Comparison of ENCODE assay signal across 9 cellular contexts in genomic region chr6:15399651-15400470, GRCh38.
DNase-seq lines count a peak whose midpoint lies in the region; ATAC-seq and TF ChIP-seq lines count a peak whose summit lies in the region.
"Had no signal": no experiment of that assay in that cellular context is flagged by ENCODE, and none has a peak within 500 bp of the region (broad histone marks: within the 10 kb centered on the region; RNA-seq: fewer than 3 reads in every experiment).

No MANE protein-coding gene starts in this region.

- ATAC-seq in stimulated activated naive CD8-positive, alpha-beta T cell treated with anti-CD3 and anti-CD28 coated beads, Interleukin-15, Interleukin-2, amounts not matched to agents 100 U/mL and 50 U/mL, for 24 hours = no peak

- intact Hi-C loops in OCI-LY7 (cut with micrococcal nuclease; ENCODE audit: unreplicated experiment) = no loop called here

- no peak overlapping the region for H2AFZ ChIP-seq in OCI-LY7 (ENCODE audit: low read length)

- H3K36me3 Mint-ChIP-seq in stimulated activated naive CD8-positive, alpha-beta T cell treated with anti-CD3 and anti-CD28 coated beads, Interleukin-15, Interleukin-2, amounts not matched to agents 100 ng/mL and 50 ng/mL, for 24 hours (ENCODE audit: low read depth) = peaks cover 4% of the 10 kb centered on the region
- no peaks in the 10 kb centered on the region for H3K36me3 Mint-ChIP-seq in endodermal cell (ENCODE audit: low read depth)

- peak overlapping the region; percentile 71 for H3K27ac Mint-ChIP-seq in stimulated activated naive CD8-positive, alpha-beta T cell treated with anti-CD3 and anti-CD28 coated beads, Interleukin-15, Interleukin-2, amounts not matched to agents 100 ng/mL and 50 ng/mL, for 24 hours
- H3K27ac Mint-ChIP-seq in endodermal cell = peak overlapping the region; percentile 80

- H3K4me3 ChIP-seq in endodermal cell (ENCODE audit: low read length) (peak overlapping the region; percentile 0), OCI-LY7 (ENCODE audit: low read depth, low read length, poor library complexity, severe bottlenecking) (no peak overlapping the region)

- 42 to 50% methylated on average over 1 to 9 of the region's 9 CpGs for WGBS in endodermal cell (ENCODE audit: insufficient coverage in 1 of 2, insufficient read length in 1 of 2), 2 experiments

- H3K79me2 ChIP-seq in OCI-LY7 (ENCODE audit: insufficient read depth, low read depth, low read length) = no peaks in the 10 kb centered on the region

- no peaks in the 10 kb centered on the region; the same call in 1 of the 2 replicates for H3K9me2 ChIP-seq in OCI-LY7 (ENCODE audit: insufficient read depth, low read length)

- no peaks in the 10 kb centered on the region for H3K27me3 Mint-ChIP-seq in stimulated activated naive CD8-positive, alpha-beta T cell treated with anti-CD3 and anti-CD28 coated beads, Interleukin-15, Interleukin-2, amounts not matched to agents 100 ng/mL and 50 ng/mL, for 24 hours
- H3K27me3 Mint-ChIP-seq in endodermal cell (ENCODE audit: insufficient read depth) = no peaks in the 10 kb centered on the region

- POLR2A ChIA-PET in OCI-LY7 (lab: Charles Lee) = interaction anchor here (0.6 kb wide), 2 partner anchors 15 to 871 kb away, joined by 3 read pairs; no protein-coding TSS in a partner anchor

- CTCF ChIA-PET in OCI-LY7 (lab: Charles Lee; ENCODE audit: unreplicated experiment) = no interaction called here

- H3K4me1 ChIP-seq in endodermal cell (ENCODE audit: control insufficient read depth, insufficient read depth, low read length) (peaks cover 45% of the 10 kb centered on the region), OCI-LY7 (ENCODE audit: insufficient read depth, low read length, poor library complexity, severe bottlenecking) (no peaks in the 10 kb centered on the region)

- no peaks in the 10 kb centered on the region for H3K36me3 ChIP-seq in endodermal cell (ENCODE audit: control insufficient read depth, insufficient read depth, low read length)
- H3K36me3 ChIP-seq in OCI-LY7 (ENCODE audit: insufficient read depth, low read length) = no peaks in the 10 kb centered on the region

- BruUV-seq in OCI-LY7 (replicated peaks; lab: Mats Ljungman, UMichigan) = no TSS peak

- peaks cover 79% of the 10 kb centered on the region for H3K4me1 Mint-ChIP-seq in stimulated activated naive CD8-positive, alpha-beta T cell treated with anti-CD3 and anti-CD28 coated beads, Interleukin-15, Interleukin-2, amounts not matched to agents 100 ng/mL and 50 ng/mL, for 24 hours (ENCODE audit: low read depth)
- peaks cover 64% of the 10 kb centered on the region for H3K4me1 Mint-ChIP-seq in endodermal cell

- H3K9me3 Mint-ChIP-seq in stimulated activated naive CD8-positive, alpha-beta T cell treated with anti-CD3 and anti-CD28 coated beads, Interleukin-15, Interleukin-2, amounts not matched to agents 100 ng/mL and 50 ng/mL, for 24 hours = no peaks in the 10 kb centered on the region
- H3K9me3 Mint-ChIP-seq in endodermal cell = no peaks in the 10 kb centered on the region

- no peak overlapping the region for H3K4me2 ChIP-seq in OCI-LY7 (ENCODE audit: low read length)

- H3K27me3 ChIP-seq in endodermal cell (ENCODE audit: control insufficient read depth, insufficient read depth, low read length, poor library complexity, severe bottlenecking) = no peaks in the 10 kb centered on the region

- H3K9ac ChIP-seq in endodermal cell (ENCODE audit: extremely low read depth, low read length, poor library complexity, severe bottlenecking) = peak overlapping the region; percentile 24

- H3K27ac ChIP-seq in endodermal cell (ENCODE audit: low read depth, low read length) (peak overlapping the region; percentile 59), OCI-LY7 (ENCODE audit: low read depth, low read length, poor library complexity, severe bottlenecking) (no peak overlapping the region)
- H3K27ac ChIP-seq: epithelial cell of prostate had no signal

- TF ChIP-seq CTCF in endodermal cell (conservative IDR thresholded peaks at IDR 0.05) (no peak), OCI-LY7 (conservative IDR thresholded peaks at IDR 0.05; ENCODE audit: low read length) (no peak)

- peaks cover 3% of the 10 kb centered on the region; the same call in 1 of the 2 replicates for H4K20me1 ChIP-seq in OCI-LY7 (ENCODE audit: insufficient read depth, low read length)

- peak overlapping the region; percentile 58 for H3K4me3 Mint-ChIP-seq in stimulated activated naive CD8-positive, alpha-beta T cell treated with anti-CD3 and anti-CD28 coated beads, Interleukin-15, Interleukin-2, amounts not matched to agents 100 ng/mL and 50 ng/mL, for 24 hours
- peak overlapping the region; percentile 50 for H3K4me3 Mint-ChIP-seq in endodermal cell

- DNase-seq in stimulated activated naive CD8-positive, alpha-beta T cell treated with anti-CD3 and anti-CD28 coated beads, Interleukin-15, Interleukin-2, amounts not matched to agents 100 U/mL and 50 U/mL, for 24 hours = no peak
- peak; percentile 78 for DNase-seq in RPMI7951 (ENCODE audit: low read depth)
- peak; percentile 69 for DNase-seq in endodermal cell
- DNase-seq in mucosa of gallbladder (ENCODE audit: low spot score) = peak; percentile 69
- peak; percentile 71 for DNase-seq in ureter (ENCODE audit: low spot score)
- DNase-seq in OCI-LY7 (ENCODE audit: low spot score) = no peak
- no peak for DNase-seq in iPS-NIHi7 (ENCODE audit: extremely low spot score)

- H3K9me3 ChIP-seq in endodermal cell (ENCODE audit: control insufficient read depth, low read length) (no peaks in the 10 kb centered on the region), OCI-LY7 (ENCODE audit: low read length) (no peaks in the 10 kb centered on the region)

Comparison
In these comparisons a context has a peak if more than half of its experiments do, and no peak if none do; other contexts are left out.
1. DNase-seq: peak in RPMI7951 (single experiment), endodermal cell (single experiment), mucosa of gallbladder (single experiment) and ureter (single experiment); none in stimulated activated naive CD8-positive, alpha-beta T cell treated with anti-CD3 and anti-CD28 coated beads, Interleukin-15, Interleukin-2, amounts not matched to agents 100 U/mL and 50 U/mL, for 24 hours (single experiment), OCI-LY7 (single experiment) and iPS-NIHi7 (single experiment).